22 cellular contexts compared by ENCODE assay signal in genomic region chr22:50061141-50061823, GRCh38. TPM values are rescaled to one million over a fixed set of nuclear protein-coding genes. Genes with fewer than 3 reads are reported as not detected.
"Had no signal": no experiment of that assay in that cellular context is flagged by ENCODE, and none has a peak within 500 bp of the region (broad histone marks: within the 10 kb centered on the region; RNA-seq: fewer than 3 reads in every experiment).

No MANE protein-coding gene starts in this region.

- H3K9me3 ChIP-seq: ascending aorta, breast epithelium, esophagus squamous epithelium, heart right ventricle, tibial artery, uterus had no signal

- ATAC-seq: activated CD4-positive, CD25-positive, alpha-beta regulatory T cell treated with anti-CD3 and anti-CD28 coated beads, Interleukin-2, amount 50 U/mL, for 24 hours; heart right ventricle; stimulated activated naive CD8-positive, alpha-beta T cell treated with anti-CD3 and anti-CD28 coated beads, Interleukin-15, Interleukin-2, amounts not matched to agents 100 U/mL and 50 U/mL, for 24 hours had no signal

- H3K4me1 ChIP-seq: breast epithelium, uterus had no signal

- H3K27ac ChIP-seq: ascending aorta, breast epithelium, esophagus squamous epithelium, heart right ventricle, tibial artery, uterus had no signal

- H3K36me3 ChIP-seq: ascending aorta, breast epithelium, esophagus squamous epithelium, heart right ventricle, tibial artery, uterus had no signal

- DNase-seq: activated CD8-positive, alpha-beta memory T cell treated with anti-CD3 and anti-CD28 coated beads for 24 hours; activated CD8-positive, alpha-beta memory T cell treated with anti-CD3 and anti-CD28 coated beads, Interleukin-2, amount 50 U/mL, for 48 hours; activated effector memory CD4-positive, alpha-beta T cell treated with Interleukin-2 at 50 U/mL for 16 hours; activated naive CD4-positive, alpha-beta T cell treated with anti-CD3 and anti-CD28 coated beads, Interleukin-2, amount 50 U/mL, for 16 hours; activated T-cell treated with anti-CD3 and anti-CD28 coated beads, Interleukin-2, amount 50 U/mL, for 48 hours; effector memory CD4-positive, alpha-beta T cell; esophagus squamous epithelium; heart right ventricle; immature natural killer cell; kidney glomerular epithelial cell; stimulated activated naive CD8-positive, alpha-beta T cell treated with anti-CD3 and anti-CD28 coated beads, Interleukin-15, Interleukin-2, amounts not matched to agents 100 U/mL and 50 U/mL, for 24 hours; substantia nigra; tibial artery; uterus had no signal

- H3K4me3 ChIP-seq: ascending aorta, breast epithelium, esophagus squamous epithelium, heart right ventricle, tibial artery, uterus had no signal

RNA-seq across cellular contexts. Expression of gene TTLL8, which starts 3.2 kb away (rescaled TPM):
- total RNA-seq: ascending aorta, breast epithelium, cerebellum, esophagus squamous epithelium, heart right ventricle, liver, mesenteric fat pad, omental fat pad, posterior vena cava, uterus had no signal
- polyA plus RNA-seq: heart right ventricle, immature natural killer cell, liver had no signal

RNA-seq across cellular contexts. Expression of gene MOV10L1, which starts 28.5 kb away (rescaled TPM):
- total RNA-seq: ascending aorta had no signal

RNA-seq across cellular contexts. Expression of gene IL17REL, which starts 48.7 kb away (rescaled TPM):
- total RNA-seq: ascending aorta, breast epithelium, esophagus squamous epithelium, mesenteric fat pad, omental fat pad, posterior vena cava had no signal
- polyA plus RNA-seq: heart right ventricle, immature natural killer cell, liver had no signal
